ENCODE assay signal across 8 cellular contexts in genomic region chr4:15231265-15232091, GRCh38.
DNase-seq lines count a peak whose midpoint lies in the region; ATAC-seq, FAIRE-seq and TF ChIP-seq lines count a peak whose summit lies in the region.

No MANE protein-coding gene starts in this region.

- H3K27ac Mint-ChIP-seq in WTC11: no peak overlapping the region

- H3K27ac ChIP-seq in kidney (ENCODE audit: low read depth in 2 of 2, low read length in 2 of 2): no peak overlapping the region

- H3K4me1 ChIP-seq in kidney (ENCODE audit: control insufficient read depth in 1 of 2, insufficient read depth in 1 of 2, low read depth in 1 of 2, low read length in 2 of 2): peaks cover 3 to 12% of the 10 kb centered on the region in 2 donors

- POLR2A ChIA-PET in WTC11 (lab: Charles Lee): no interaction called here

- FAIRE-seq in bronchial epithelial cell (lab: Jason Lieb, UNC) (peak; percentile 40), kidney (lab: Jason Lieb, UNC) (peak; percentile 91)

- TF ChIP-seq CTCF in WTC11 (IDR thresholded peaks at IDR 0.05) (peak; percentile 64), bronchial epithelial cell (IDR thresholded peaks at IDR 0.05; ENCODE audit: insufficient read depth, low read length, severe bottlenecking) (peak; percentile 73), kidney (IDR thresholded peaks at IDR 0.05; ENCODE audit: borderline replicate concordance, extremely low read depth, insufficient read depth) (peak; percentile 80)

- H3K4me3 Mint-ChIP-seq in WTC11: no peak overlapping the region

- ATAC-seq in GM18499 (IDR thresholded peaks at IDR 0.05; ENCODE audit: insufficient read depth, unreplicated experiment) (peak; percentile 79), HG02885 (IDR thresholded peaks at IDR 0.05; ENCODE audit: poor library complexity, unreplicated experiment) (peak; percentile 92), WTC11 (peak; percentile 96)

- H3K4me3 ChIP-seq in bronchial epithelial cell (ENCODE audit: low read depth, low read length) (no peak overlapping the region), kidney (ENCODE audit: low read length in 2 of 2) (no peak overlapping the region)

- peaks cover 17% of the 10 kb centered on the region for H3K4me1 Mint-ChIP-seq in WTC11

- peaks cover 4% of the 10 kb centered on the region; the same call in 1 of the 2 replicates for H3K9me3 Mint-ChIP-seq in WTC11

- intact Hi-C loops in kidney (cut with DNase I): loop anchor here (10.0 kb wide), 1 partner anchor 223 kb away; no protein-coding TSS in a partner anchor

- H3K36me3 Mint-ChIP-seq in WTC11: no peaks in the 10 kb centered on the region

- no peaks in the 10 kb centered on the region for H3K9me3 ChIP-seq in kidney (ENCODE audit: control insufficient read depth in 1 of 2, low read length in 2 of 2)

- H3K36me3 ChIP-seq in bronchial epithelial cell (ENCODE audit: control insufficient read depth, insufficient read depth, low read length) (no peaks in the 10 kb centered on the region), kidney (ENCODE audit: control insufficient read depth in 1 of 2, insufficient read depth in 2 of 2, low read length in 2 of 2) (no peaks in the 10 kb centered on the region)

- H3K27me3 Mint-ChIP-seq in WTC11 (ENCODE audit: low read depth): no peaks in the 10 kb centered on the region

- H3K9ac ChIP-seq in kidney (ENCODE audit: low read length in 2 of 2): no peak overlapping the region

- CTCF ChIA-PET in WTC11 (lab: Charles Lee): interaction anchor here (2.4 kb wide), 1 partner anchor 165 kb away, joined by 12 read pairs; no protein-coding TSS in a partner anchor

- DNase-seq in 8988T (peak; percentile 31), NCI-H2081 treated with DMSO at 0.1 percent for 48 hours (lab: John Stamatoyannopoulos, UW) (peak; percentile 24), WTC11 (ENCODE audit: low spot score) (peak; percentile 77), bronchial epithelial cell (ENCODE audit: low read depth) (peak; percentile 68), kidney (peak; percentile 84)
- DNase-seq in stimulated activated CD4-positive, alpha-beta T cell treated with anti-CD3 and anti-CD28 coated beads, Interleukin-2, amount 100 ng/mL, for 24 hours: peak; percentile 78 to 81

- H3K27me3 ChIP-seq in bronchial epithelial cell (ENCODE audit: control insufficient read depth, insufficient read depth, low read length): peaks cover 1% of the 10 kb centered on the region

TF ChIP-seq in WTC11, 78 proteins besides CTCF, POLR2A, EP300 and RAD21:
- no peak for TF ChIP-seq PREB (CRISPR knock-in tag; IDR thresholded peaks at IDR 0.05; ENCODE audit: borderline replicate concordance)
- no peak for TF ChIP-seq FOXP1 (CRISPR knock-in tag; IDR thresholded peaks at IDR 0.05; ENCODE audit: borderline replicate concordance)
- TF ChIP-seq NFATC4 (CRISPR knock-in tag; IDR thresholded peaks at IDR 0.05): no peak
- no peak for TF ChIP-seq KAT7 (CRISPR knock-in tag; IDR thresholded peaks at IDR 0.05; ENCODE audit: borderline replicate concordance)
- TF ChIP-seq TP53 (CRISPR knock-in tag; IDR thresholded peaks at IDR 0.05): no peak
- TF ChIP-seq HMGXB4 (CRISPR knock-in tag; IDR thresholded peaks at IDR 0.05): no peak
- TF ChIP-seq JAZF1 (CRISPR knock-in tag; IDR thresholded peaks at IDR 0.05): no peak
- TF ChIP-seq FOXJ3 (CRISPR knock-in tag; IDR thresholded peaks at IDR 0.05; ENCODE audit: borderline replicate concordance): no peak
- no peak for TF ChIP-seq USF1 (CRISPR knock-in tag; IDR thresholded peaks at IDR 0.05)
- no peak for TF ChIP-seq ERG (CRISPR knock-in tag; IDR thresholded peaks at IDR 0.05)
- TF ChIP-seq TEAD1 (CRISPR knock-in tag; IDR thresholded peaks at IDR 0.05): no peak
- no peak for TF ChIP-seq ZNF138 (CRISPR knock-in tag; conservative IDR thresholded peaks at IDR 0.05)
- TF ChIP-seq NR1H2 (CRISPR knock-in tag; IDR thresholded peaks at IDR 0.05): no peak
- TF ChIP-seq ZMAT4 (CRISPR knock-in tag; IDR thresholded peaks at IDR 0.05): no peak
- no peak for TF ChIP-seq SMAD4 (CRISPR knock-in tag; IDR thresholded peaks at IDR 0.05)
TF ChIP-seq in WTC11: peak in this region for 0.

Comparison
In these comparisons a context has a peak if more than half of its experiments do, and no peak if none do; other contexts are left out.
1. DNase-seq: peak in every context shown above with its lines; median percentile 84 in kidney; 80 in stimulated activated CD4-positive, alpha-beta T cell treated with anti-CD3 and anti-CD28 coated beads, Interleukin-2, amount 100 ng/mL, for 24 hours; 77 in WTC11; 68 in bronchial epithelial cell; 31 in 8988T; 24 in NCI-H2081 treated with DMSO at 0.1 percent for 48 hours.